Comparison of ENCODE assay signal across 12 cellular contexts in genomic region chr1:157269656-157270375, GRCh38.
DNase-seq lines count a peak whose midpoint lies in the region; ATAC-seq, FAIRE-seq and TF ChIP-seq lines count a peak whose summit lies in the region.
"Had no signal": no experiment of that assay in that cellular context is flagged by ENCODE, and none has a peak within 500 bp of the region (broad histone marks: within the 10 kb centered on the region; RNA-seq: fewer than 3 reads in every experiment).

No MANE protein-coding gene starts in this region.

- peaks cover 22% of the 10 kb centered on the region for H3K27me3 Mint-ChIP-seq in H9 (ENCODE audit: low read depth)

- H3K56ac ChIP-seq in H9 (ENCODE audit: insufficient read length, low read depth, low read length) = no peak overlapping the region

- no peak overlapping the region for H3K27ac ChIP-seq in GM12878 (ENCODE audit: control insufficient read depth, insufficient read depth)
- no peak overlapping the region for H3K27ac ChIP-seq in H9 (ENCODE audit: insufficient read length, low read depth, low read length)
- H3K27ac ChIP-seq in colonic mucosa = no peak overlapping the region

- intact Hi-C loops in GM12878 (cut with micrococcal nuclease; ENCODE audit: unreplicated experiment) = no loop called here
- intact Hi-C loops in colonic mucosa (cut with DNase I) = no loop called here

- SMC1A ChIA-PET in GM12878 (lab: Charles Lee; ENCODE audit: uncharacterized antibody, unreplicated experiment) = interaction anchor here (0.7 to 2.7 kb wide), 4 partner anchors 20 to 41 kb away, joined by 3 to 9 read pairs (median 4); no protein-coding TSS in a partner anchor

- no peak overlapping the region for H3K4ac ChIP-seq in H9 (ENCODE audit: low read depth, low read length)

- no peak overlapping the region for H2BK120ac ChIP-seq in H9 (ENCODE audit: low read depth, low read length, poor library complexity, severe bottlenecking)

- no peak overlapping the region for H3K23ac ChIP-seq in H9 (ENCODE audit: insufficient read length, low read depth, low read length)

- FAIRE-seq in GM12892 (lab: Jason Lieb, UNC) (no peak), GM12878 (lab: Jason Lieb, UNC) (no peak)
- FAIRE-seq: colon, keratinocyte, urothelium cell line had no signal

- no peaks in the 10 kb centered on the region for H3K36me3 Mint-ChIP-seq in H9 (ENCODE audit: insufficient read depth in 1 of 3, low read depth in 3 of 3)
- H3K36me3 Mint-ChIP-seq: activated naive CD8-positive, alpha-beta T cell treated with anti-CD3 and anti-CD28 coated beads, Interleukin-2, amount 10 ng/mL, durations not matched to agents 7 days and 5 days had no signal

- no peak overlapping the region for H4K5ac ChIP-seq in H9 (ENCODE audit: insufficient read length, low read depth, low read length)

- H3K36me3 ChIP-seq in GM12878 (ENCODE audit: control insufficient read depth in 2 of 2, insufficient read depth in 2 of 2, low read length in 1 of 2) (no peaks in the 10 kb centered on the region), colonic mucosa (no peaks in the 10 kb centered on the region)

- WGBS in GM12878 (ENCODE audit: insufficient coverage, insufficient replicate concordance, low lambda C conversion rate, missing lambda C conversion rate) = 5% methylated on average over 6 of the region's 6 CpGs
- WGBS in H9 (ENCODE audit: extremely low coverage, insufficient read length, low lambda C conversion rate) = no CpG with 5 or more reads among the region's 6 CpGs

- ATAC-seq in GM19463 (IDR thresholded peaks at IDR 0.05; ENCODE audit: unreplicated experiment) (peak; percentile 89), HG03108 (IDR thresholded peaks at IDR 0.05; ENCODE audit: unreplicated experiment) (peak; percentile 85), GM12878 (peak; percentile 97)

- no peak for TF ChIP-seq CTCF in GM12878 (IDR thresholded peaks at IDR 0.05 in 2 of 3, conservative IDR thresholded peaks at IDR 0.05 in 1 of 3; ENCODE audit: control insufficient read depth in 2 of 3, extremely low read depth in 1 of 3, insufficient read depth in 1 of 3, low read depth in 3 of 3, low read length in 3 of 3)
- TF ChIP-seq CTCF in H9 (conservative IDR thresholded peaks at IDR 0.05) = no peak
- no peak for TF ChIP-seq CTCF in colonic mucosa (IDR thresholded peaks at IDR 0.05)

- CTCF ChIA-PET in GM12878 (lab: Yijun Ruan, JAX) = interaction anchor here (0.9 to 1.8 kb wide), 3 partner anchors 15 to 98 kb away, joined by 3 to 5 read pairs (median 4); no protein-coding TSS in a partner anchor

- no peak overlapping the region for H2AFZ ChIP-seq in GM12878 (ENCODE audit: control insufficient read depth, low read depth, low read length)
- H2AFZ ChIP-seq in H9 (ENCODE audit: low read length) = no peak overlapping the region

- in situ Hi-C loops in GM12878 (cut with MboI) = no loop called here

- H2BK12ac ChIP-seq in H9 (ENCODE audit: insufficient read length, low read depth, low read length) = no peak overlapping the region

- H3K4me3 Mint-ChIP-seq in H9 = no peak overlapping the region
- H3K4me3 Mint-ChIP-seq: activated naive CD8-positive, alpha-beta T cell treated with anti-CD3 and anti-CD28 coated beads, Interleukin-2, amount 10 ng/mL, durations not matched to agents 7 days and 5 days had no signal

- H4K20me1 ChIP-seq in GM12878 (ENCODE audit: control insufficient read depth, insufficient read depth) (no peaks in the 10 kb centered on the region), H9 (ENCODE audit: control insufficient read depth, insufficient read depth, insufficient read length) (no peaks in the 10 kb centered on the region)

- no peak overlapping the region for H2BK5ac ChIP-seq in H9 (ENCODE audit: insufficient read length, low read length)

- POLR2A ChIA-PET in GM12878 (lab: Charles Lee) = interaction anchor here (1.0 kb wide), 1 partner anchor 9 kb away, joined by 3 read pairs; no protein-coding TSS in a partner anchor

- H3K4me2 ChIP-seq in GM12878 (ENCODE audit: control insufficient read depth, insufficient read depth) (no peak overlapping the region; the same call in 1 of the 2 replicates), H9 (ENCODE audit: insufficient read depth, insufficient read length, low read length) (no peak overlapping the region)

- TF ChIP-seq POLR2A in GM12892 (IDR thresholded peaks at IDR 0.05; ENCODE audit: low read depth, low read length) (no peak), GM12878 (IDR thresholded peaks at IDR 0.05; ENCODE audit: low read depth, low read length) (no peak)

- H3T11ph ChIP-seq in H9 (ENCODE audit: low read length) = no peak overlapping the region

- H3K9me3 Mint-ChIP-seq in H9 = no peaks in the 10 kb centered on the region
- H3K9me3 Mint-ChIP-seq: activated naive CD8-positive, alpha-beta T cell treated with anti-CD3 and anti-CD28 coated beads, Interleukin-2, amount 10 ng/mL, durations not matched to agents 7 days and 5 days had no signal

- no peak overlapping the region for H2AK5ac ChIP-seq in H9 (ENCODE audit: insufficient read length, low read length)

- peak; percentile 16 for DNase-seq in GM12892 (ENCODE audit: insufficient read length)
- peak; percentile 59 for DNase-seq in GM12878 (ENCODE audit: low read depth, low spot score)
- DNase-seq in SW480 (ENCODE audit: low spot score) = no peak
- no peak for DNase-seq in H9
- no peak for DNase-seq in NCI-H2196 treated with DMSO at 0.1 percent for 48 hours (lab: John Stamatoyannopoulos, UW; ENCODE audit: unreplicated experiment)
- DNase-seq in colonic mucosa = no peak
- DNase-seq: activated naive CD8-positive, alpha-beta T cell treated with anti-CD3 and anti-CD28 coated beads, Interleukin-2, amount 10 ng/mL, durations not matched to agents 7 days and 5 days had no signal

- TF ChIP-seq EP300 in GM12878 (IDR thresholded peaks at IDR 0.05; ENCODE audit: borderline replicate concordance in 1 of 2, control insufficient read depth in 1 of 2, low read depth in 2 of 2, low read length in 2 of 2) = peak in 1 of 2 experiments; percentile 20; a peak in 1 of 4 replicates

- H3K18ac ChIP-seq in H9 (ENCODE audit: insufficient read length, low read depth, low read length) = no peak overlapping the region

- RAD21 ChIA-PET in GM12878 (lab: Charles Lee; ENCODE audit: unreplicated experiment) = interaction anchor here (2.0 kb wide), 1 partner anchor 74 kb away, joined by 5 read pairs; no protein-coding TSS in a partner anchor

- H3K27me3 ChIP-seq in GM12878 (replicated peaks in 1 of 2; ENCODE audit: control insufficient read depth in 2 of 2, insufficient read depth in 2 of 2, low read length in 1 of 2) = peaks cover 0 to 3% of the 10 kb centered on the region in 2 experiments; a peak in 1 of 4 replicates
- peaks cover 2% of the 10 kb centered on the region; the same call in 1 of the 2 replicates for H3K27me3 ChIP-seq in H9 (ENCODE audit: insufficient read depth, low read length)
- H3K27me3 ChIP-seq in colonic mucosa = no peaks in the 10 kb centered on the region

- peaks cover 19% of the 10 kb centered on the region for H3K4me1 ChIP-seq in GM12878 (ENCODE audit: control insufficient read depth, insufficient read depth, low read length)
- H3K4me1 ChIP-seq in H9 (ENCODE audit: insufficient read depth, low read length) = no peaks in the 10 kb centered on the region; the same call in 1 of the 2 replicates
- H3K4me1 ChIP-seq in colonic mucosa = no peaks in the 10 kb centered on the region

- no peak overlapping the region for H4K8ac ChIP-seq in H9 (replicated peaks; ENCODE audit: insufficient read length, low read depth, low read length)

- H3K14ac ChIP-seq in H9 (ENCODE audit: insufficient read depth, low read length) = no peak overlapping the region

- no peaks in the 10 kb centered on the region for H3K79me2 ChIP-seq in GM12878 (ENCODE audit: control insufficient read depth, insufficient read depth, low read length)
- no peaks in the 10 kb centered on the region for H3K79me2 ChIP-seq in H9 (ENCODE audit: insufficient read depth, low read length)

- no peaks in the 10 kb centered on the region for H3K9me3 ChIP-seq in GM12878 (replicated peaks; ENCODE audit: control insufficient read depth, insufficient read depth, low read length)
- no peaks in the 10 kb centered on the region for H3K9me3 ChIP-seq in H9 (ENCODE audit: control insufficient read depth, low read depth, low read length)
- H3K9me3 ChIP-seq in colonic mucosa = no peaks in the 10 kb centered on the region

- H2BK20ac ChIP-seq in H9 (ENCODE audit: low read depth, low read length, poor library complexity, severe bottlenecking) = no peak overlapping the region

- H3K79me1 ChIP-seq in H9 (ENCODE audit: insufficient read depth, low read depth, low read length, poor library complexity, severe bottlenecking) = no peaks in the 10 kb centered on the region

- no peak overlapping the region for H2BK15ac ChIP-seq in H9 (ENCODE audit: low read depth, low read length)

- H3K4me3 ChIP-seq in GM12878 (no peak overlapping the region), colonic mucosa (no peak overlapping the region)

- H3K23me2 ChIP-seq in H9 (ENCODE audit: insufficient read length, low read depth, low read length, poor library complexity, severe bottlenecking) = no peaks in the 10 kb centered on the region

- no peak overlapping the region for H4K91ac ChIP-seq in H9 (ENCODE audit: insufficient read length, low read depth, low read length)

- no peak for TF ChIP-seq RAD21 in GM12878 (IDR thresholded peaks at IDR 0.05; ENCODE audit: insufficient read depth, low read depth, low read length)

- no TSS peak for BruUV-seq in GM12878 (replicated peaks; lab: Mats Ljungman, UMichigan)

- H3K27ac Mint-ChIP-seq in H9 = no peak overlapping the region
- H3K27ac Mint-ChIP-seq: activated naive CD8-positive, alpha-beta T cell treated with anti-CD3 and anti-CD28 coated beads, Interleukin-2, amount 10 ng/mL, durations not matched to agents 7 days and 5 days had no signal

- H3K4me1 Mint-ChIP-seq in H9 = no peaks in the 10 kb centered on the region; a peak in 1 of 4 replicates
- H3K4me1 Mint-ChIP-seq: activated naive CD8-positive, alpha-beta T cell treated with anti-CD3 and anti-CD28 coated beads, Interleukin-2, amount 10 ng/mL, durations not matched to agents 7 days and 5 days had no signal

- no peak overlapping the region for H3K9ac ChIP-seq in GM12878 (ENCODE audit: control insufficient read depth, insufficient read depth, low read length)
- H3K9ac ChIP-seq in H9 (ENCODE audit: extremely low read depth, insufficient read length, low read length) = no peak overlapping the region
- no peak overlapping the region for H3K9ac ChIP-seq in colonic mucosa (ENCODE audit: low read depth in 2 of 2, low read length in 2 of 2)

TF ChIP-seq in GM12878, 131 proteins besides CTCF, POLR2A, EP300 and RAD21 (continues in another document):
- no peak for TF ChIP-seq RB1 (IDR thresholded peaks at IDR 0.05; ENCODE audit: borderline replicate concordance)
- peak; percentile 43; the same call in 1 of the 2 replicates for TF ChIP-seq ATF7 (IDR thresholded peaks at IDR 0.05; ENCODE audit: low read depth)
- 0 out of 2 replicates have a peak, but pooled peaks have one; percentile 25 for TF ChIP-seq IKZF1 (conservative IDR thresholded peaks at IDR 0.05)
- TF ChIP-seq IKZF2 (IDR thresholded peaks at IDR 0.05) = peak; percentile 33 to 43; a peak in 2 of 4 replicates
- TF ChIP-seq BACH1 (IDR thresholded peaks at IDR 0.05; ENCODE audit: borderline replicate concordance) = no peak
- TF ChIP-seq NR2F1 (conservative IDR thresholded peaks at IDR 0.05) = no peak

Comparison
In these comparisons a context has a peak if more than half of its experiments do, and no peak if none do; other contexts are left out.
1. DNase-seq: peak in GM12892 (single experiment) and GM12878 (single experiment); none in SW480 (single experiment), H9 (single experiment), NCI-H2196 treated with DMSO at 0.1 percent for 48 hours (single experiment) and colonic mucosa (single experiment).
2. Peak in every context shown above with its lines, with median percentiles within 50 percentile points of each other: ATAC-seq.